8 cellular contexts compared by ENCODE assay signal in genomic region chr11:114059278-114059983, GRCh38. TPM values are rescaled to one million over a fixed set of nuclear protein-coding genes. Genes with fewer than 3 reads are reported as not detected.
DNase-seq lines count a peak whose midpoint lies in the region; ATAC-seq and TF ChIP-seq lines count a peak whose summit lies in the region.

Gene ZBTB16, plus strand, starts transcription at chr11:114059711. Its CDS starts 3,590 bp downstream, at chr11:114063301.

- peak; percentile 35 for TF ChIP-seq CTCF in cardiac muscle cell (IDR thresholded peaks at IDR 0.05; ENCODE audit: low read depth, low read length)
- TF ChIP-seq CTCF in omental fat pad (IDR thresholded peaks at IDR 0.05) = no peak
- peak; percentile 54 to 78 (median 66) for TF ChIP-seq CTCF in uterus (IDR thresholded peaks at IDR 0.05)

- no peak within 1 kb of the TSS for H3K9ac ChIP-seq in HUES64 (ENCODE audit: low read depth, low read length)

- H3K27me3 Mint-ChIP-seq in activated naive CD8-positive, alpha-beta T cell treated with anti-CD3 and anti-CD28 coated beads, Interleukin-2, amount 50 U/mL, for 24 hours = peaks cover 41% of the 10 kb centered on the region

- peaks cover 98% of the 10 kb centered on the region for H3K27me3 ChIP-seq in HUES64 (ENCODE audit: insufficient read depth, low read length)
- H3K27me3 ChIP-seq in SJSA1 (replicated peaks) = peaks cover 23% of the 10 kb centered on the region
- H3K27me3 ChIP-seq in cardiac muscle cell = peaks cover 89% of the 10 kb centered on the region
- H3K27me3 ChIP-seq in uterus = no peaks in the 10 kb centered on the region

- peak within 1 kb of the TSS; percentile 83 for H3K4me3 Mint-ChIP-seq in activated naive CD8-positive, alpha-beta T cell treated with anti-CD3 and anti-CD28 coated beads, Interleukin-2, amount 50 U/mL, for 24 hours

- peak; percentile 37 for ATAC-seq in activated naive CD8-positive, alpha-beta T cell treated with anti-CD3 and anti-CD28 coated beads, Interleukin-2, amount 50 U/mL, for 24 hours
- ATAC-seq in omental fat pad (ENCODE audit: low FRiP score) (peak; percentile 52), GM18861 (IDR thresholded peaks at IDR 0.05; ENCODE audit: unreplicated experiment) (no peak), GM18870 (IDR thresholded peaks at IDR 0.05; ENCODE audit: unreplicated experiment) (no peak)

- WGBS in HUES64 = under 1% methylated on average over 63 of the region's 71 CpGs

- H3K36me3 Mint-ChIP-seq in activated naive CD8-positive, alpha-beta T cell treated with anti-CD3 and anti-CD28 coated beads, Interleukin-2, amount 50 U/mL, for 24 hours (ENCODE audit: low read depth) = no peaks in the 10 kb centered on the region

- DNase-seq in SJSA1 (ENCODE audit: low read depth in 1 of 2, low spot score in 2 of 2) (no peak), cardiac muscle cell (ENCODE audit: low read depth in 1 of 2, low spot score in 1 of 2) (peak; percentile 87 to 94), omental fat pad (ENCODE audit: low spot score) (no peak), uterus (peak; percentile 87 to 91)
- DNase-seq in activated naive CD8-positive, alpha-beta T cell treated with anti-CD3 and anti-CD28 coated beads, Interleukin-2, amount 50 U/mL, for 24 hours = peak; percentile 50

- H3K36me3 ChIP-seq in HUES64 (ENCODE audit: insufficient read depth, low read length) (no peaks in the 10 kb centered on the region), SJSA1 (no peaks in the 10 kb centered on the region), cardiac muscle cell (no peaks in the 10 kb centered on the region), uterus (no peaks in the 10 kb centered on the region)

- H3K4me1 ChIP-seq in HUES64 (ENCODE audit: insufficient read depth, low read length) (peaks cover 8% of the 10 kb centered on the region; the same call in 1 of the 2 replicates), SJSA1 (replicated peaks) (peaks cover 9% of the 10 kb centered on the region; the same call in 1 of the 2 replicates), cardiac muscle cell (ENCODE audit: low read depth) (peaks cover 20% of the 10 kb centered on the region), uterus (peaks cover 2 to 11% of the 10 kb centered on the region in 2 donors)

- intact Hi-C loops in uterus (cut with DNase I; ENCODE audit: low total_unique reads) = loop anchor here (5.0 kb wide), 1 partner anchor 203 kb away; no protein-coding TSS in a partner anchor

- no peaks in the 10 kb centered on the region for H3K9me3 Mint-ChIP-seq in activated naive CD8-positive, alpha-beta T cell treated with anti-CD3 and anti-CD28 coated beads, Interleukin-2, amount 50 U/mL, for 24 hours

- H3K4me3 ChIP-seq in HUES64 (ENCODE audit: low read length) (peak within 1 kb of the TSS; percentile 68), SJSA1 (peak within 1 kb of the TSS; percentile 28), cardiac muscle cell (peak within 1 kb of the TSS; percentile 85), uterus (peak within 1 kb of the TSS; percentile 98)

- no peaks in the 10 kb centered on the region for H3K9me3 ChIP-seq in HUES64 (ENCODE audit: insufficient read depth, low read depth, low read length)
- H3K9me3 ChIP-seq in SJSA1 (replicated peaks) = no peaks in the 10 kb centered on the region
- no peaks in the 10 kb centered on the region for H3K9me3 ChIP-seq in cardiac muscle cell (ENCODE audit: low read depth)
- H3K9me3 ChIP-seq in uterus = no peaks in the 10 kb centered on the region

- peaks cover 5% of the 10 kb centered on the region for H3K4me1 Mint-ChIP-seq in activated naive CD8-positive, alpha-beta T cell treated with anti-CD3 and anti-CD28 coated beads, Interleukin-2, amount 50 U/mL, for 24 hours

- TF ChIP-seq POLR2A in uterus (IDR thresholded peaks at IDR 0.05) = peak; percentile 92 to 95

- H3K27ac Mint-ChIP-seq in activated naive CD8-positive, alpha-beta T cell treated with anti-CD3 and anti-CD28 coated beads, Interleukin-2, amount 50 U/mL, for 24 hours = peak within 1 kb of the TSS; percentile 42

- H3K27ac ChIP-seq in HUES64 (ENCODE audit: low read depth, low read length) (no peak within 1 kb of the TSS), SJSA1 (no peak within 1 kb of the TSS), cardiac muscle cell (no peak within 1 kb of the TSS), uterus (peak within 1 kb of the TSS; percentile 99 to 100)

RNA-seq across cellular contexts. Expression of gene ZBTB16, which starts in this region (rescaled TPM):
- 2.7 TPM for polyA plus RNA-seq in HUES64 (2013, experiment 1 of 2)
- polyA plus RNA-seq in HUES64 (2013, experiment 2 of 2) = 4.7 TPM
- not detected in 2 replicates for total RNA-seq in SJSA1 (2014; rRNA removed; shearing (Covaris generic))
- total RNA-seq in cardiac muscle cell = 8.5 and 10.5 TPM in 2 replicates
- 8.7 and 11.0 TPM in 2 replicates for polyA plus RNA-seq in cardiac muscle cell
- total RNA-seq in omental fat pad = 100 to 1,000 TPM in 3 of 4 donors, 10 to 100 TPM in 1; 82.7 to 375 (median 189) TPM
- 100 to 1,000 TPM in 3 of 4 donors, 10 to 100 TPM in 1; 25.5 to 302 (median 151) TPM for total RNA-seq in uterus

Comparison
In these comparisons a context has a peak if more than half of its experiments do, and no peak if none do; other contexts are left out.
1. H3K27ac ChIP-seq: peak in uterus (2 of 2); none in HUES64 (single experiment), SJSA1 (single experiment) and cardiac muscle cell (single experiment).
2. H3K4me3 ChIP-seq: peak in every context shown above with its lines; median percentile 98 in uterus; 85 in cardiac muscle cell; 68 in HUES64; 28 in SJSA1.
3. DNase-seq: peak in activated naive CD8-positive, alpha-beta T cell treated with anti-CD3 and anti-CD28 coated beads, Interleukin-2, amount 50 U/mL, for 24 hours (single experiment), cardiac muscle cell (2 of 2) and uterus (2 of 2); none in SJSA1 (0 of 2) and omental fat pad (single experiment).
4. ATAC-seq: peak in activated naive CD8-positive, alpha-beta T cell treated with anti-CD3 and anti-CD28 coated beads, Interleukin-2, amount 50 U/mL, for 24 hours (single experiment) and omental fat pad (single experiment); none in GM18861 (single experiment) and GM18870 (single experiment).
5. CTCF ChIP-seq: peak in cardiac muscle cell (single experiment) and uterus (4 of 4); none in omental fat pad (0 of 3).